ENCODE assay signal across 8 cellular contexts in the genomic region with DNA sequence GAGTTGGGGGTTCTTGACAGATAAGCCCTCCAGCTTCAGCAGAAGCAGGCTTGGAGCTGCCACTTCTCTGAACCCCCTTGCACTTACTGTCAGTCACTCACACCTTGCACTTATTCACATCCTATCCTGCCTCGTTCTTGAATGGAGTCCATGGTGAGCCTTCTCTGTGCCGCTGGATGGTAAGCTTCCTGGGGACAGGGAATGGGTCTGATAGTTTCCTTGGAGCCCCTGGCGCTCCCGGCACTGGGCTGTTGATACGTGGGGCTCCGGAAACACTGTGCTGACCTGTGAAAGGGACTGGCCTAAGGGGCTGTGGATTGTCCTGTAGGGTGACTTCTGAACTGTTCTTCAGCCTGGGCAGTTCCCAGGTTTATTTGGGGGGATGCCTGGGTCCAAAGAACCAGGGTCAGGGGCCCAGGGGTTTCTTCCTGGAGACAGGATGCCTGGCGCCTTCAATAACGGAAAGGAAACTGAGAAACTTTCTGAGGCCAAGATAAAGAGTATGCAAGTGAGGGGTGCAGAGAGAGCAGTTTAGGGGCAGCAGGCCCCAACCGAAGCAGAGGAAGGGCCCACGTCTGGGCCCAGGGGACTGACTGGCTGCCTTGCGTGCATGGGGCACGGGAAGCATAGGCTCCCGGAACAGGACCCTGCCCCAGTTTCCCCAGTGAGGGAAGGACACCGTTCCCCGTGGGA. TPM values are rescaled to one million over a fixed set of nuclear protein-coding genes. Genes with fewer than 3 reads are reported as not detected.
DNase-seq lines count a peak whose midpoint lies in the region; ATAC-seq and TF ChIP-seq lines count a peak whose summit lies in the region.

No MANE protein-coding gene starts in this region.

- peak overlapping the region; percentile 94 for H3K4me3 ChIP-seq in PC-9
- H3K4me3 ChIP-seq in neuronal stem cell (ENCODE audit: low read length in 2 of 2): peak overlapping the region; percentile 80 to 86

- H3K27ac ChIP-seq in PC-9 (peak overlapping the region; percentile 99), neuronal stem cell (replicated peaks; ENCODE audit: low read length) (peak overlapping the region; percentile 12)

- no peaks in the 10 kb centered on the region for H4K20me1 ChIP-seq in PC-9 (ENCODE audit: insufficient read depth)

- H3K36me3 Mint-ChIP-seq in HFFc6 (ENCODE audit: low read depth): peaks cover 26% of the 10 kb centered on the region
- peaks cover 7% of the 10 kb centered on the region for H3K36me3 Mint-ChIP-seq in effector memory CD8-positive, alpha-beta T cell (ENCODE audit: insufficient read depth)

- peak overlapping the region; percentile 81 for H2AFZ ChIP-seq in PC-9
- H2AFZ ChIP-seq in neuronal stem cell (ENCODE audit: low read length): peak overlapping the region; percentile 89

- H3K36me3 ChIP-seq in PC-9 (ENCODE audit: low read depth) (peaks cover 8% of the 10 kb centered on the region; the same call in 1 of the 2 replicates), neuronal stem cell (replicated peaks in 1 of 2; ENCODE audit: control insufficient read depth in 2 of 2, insufficient read depth in 2 of 2, low read length in 2 of 2) (peaks cover 4 to 37% of the 10 kb centered on the region in 2 donors)

- peak overlapping the region; percentile 95 for H2BK15ac ChIP-seq in neuronal stem cell (ENCODE audit: low read length)

- peaks cover 16% of the 10 kb centered on the region for H3K79me1 ChIP-seq in neuronal stem cell (ENCODE audit: low read depth, low read length)

- peaks cover 71% of the 10 kb centered on the region for H3K4me1 ChIP-seq in PC-9 (replicated peaks; ENCODE audit: insufficient read depth)
- H3K4me1 ChIP-seq in neuronal stem cell (ENCODE audit: control insufficient read depth in 2 of 2, insufficient read depth in 1 of 2, low read depth in 1 of 2, low read length in 2 of 2): peaks cover 12 to 18% of the 10 kb centered on the region in 2 donors

- no peak for TF ChIP-seq CTCF in HFFc6 (IDR thresholded peaks at IDR 0.05)
- no peak for TF ChIP-seq CTCF in PC-9 (conservative IDR thresholded peaks at IDR 0.05)

- TSS peak; percentile 51 for BruUV-seq in PC-9 (replicated peaks; lab: Mats Ljungman, UMichigan)

- peak overlapping the region; percentile 72 for H3K14ac ChIP-seq in neuronal stem cell (ENCODE audit: low read length)

- POLR2A ChIA-PET in PC-9 (lab: Charles Lee; ENCODE audit: unreplicated experiment): interaction anchor here (0.5 to 0.6 kb wide), 2 partner anchors 15 to 44 kb away, joined by 5 to 7 read pairs; no protein-coding TSS in a partner anchor

- peak overlapping the region; percentile 98 for H3K18ac ChIP-seq in neuronal stem cell (ENCODE audit: low read length)

- no peak overlapping the region for H4K91ac ChIP-seq in neuronal stem cell (ENCODE audit: low read depth, low read length, poor library complexity)

- no peak overlapping the region for H4K8ac ChIP-seq in neuronal stem cell (ENCODE audit: low read depth, low read length)

- peak overlapping the region; percentile 48 for H2AK5ac ChIP-seq in neuronal stem cell (ENCODE audit: low read depth, low read length)

- no peak overlapping the region for H2BK12ac ChIP-seq in neuronal stem cell (ENCODE audit: low read length)

- peak; percentile 41 for ATAC-seq in GM18511 (IDR thresholded peaks at IDR 0.05; ENCODE audit: unreplicated experiment)
- peak; percentile 25 for ATAC-seq in effector memory CD8-positive, alpha-beta T cell (replicated peaks)

- peak overlapping the region; percentile 91 for H3K4me3 Mint-ChIP-seq in HFFc6
- H3K4me3 Mint-ChIP-seq in effector memory CD8-positive, alpha-beta T cell: peak overlapping the region; percentile 90 to 93

- DNase-seq in HFFc6 (no peak), PC-9 (no peak), neuronal stem cell (ENCODE audit: low spot score) (no peak), NCI-H1092 (lab: John Stamatoyannopoulos, UW) (no peak), HUDEP-2 (lab: John Stamatoyannopoulos, UW; ENCODE audit: unreplicated experiment in 76 of 76) (no peak), HCEC 1CT (no peak)
- DNase-seq in effector memory CD8-positive, alpha-beta T cell: no peak

- H3K9me3 Mint-ChIP-seq in HFFc6: no peaks in the 10 kb centered on the region
- H3K9me3 Mint-ChIP-seq in effector memory CD8-positive, alpha-beta T cell: no peaks in the 10 kb centered on the region

- H3K9ac ChIP-seq in neuronal stem cell (ENCODE audit: low read depth, low read length, poor library complexity): peak overlapping the region; percentile 97

- peak overlapping the region; percentile 21 for H2BK120ac ChIP-seq in neuronal stem cell (ENCODE audit: low read depth, low read length)

- H3K9me3 ChIP-seq in PC-9 (ENCODE audit: insufficient read depth, low read depth): no peaks in the 10 kb centered on the region
- peaks cover 0 to 2% of the 10 kb centered on the region in 2 donors for H3K9me3 ChIP-seq in neuronal stem cell (replicated peaks in 1 of 2; ENCODE audit: control insufficient read depth in 2 of 2, insufficient read depth in 1 of 2, low read depth in 1 of 2, low read length in 2 of 2)

- H3K27me3 Mint-ChIP-seq in HFFc6 (ENCODE audit: insufficient read depth): peaks cover 2% of the 10 kb centered on the region; the same call in 1 of the 2 replicates
- no peaks in the 10 kb centered on the region for H3K27me3 Mint-ChIP-seq in effector memory CD8-positive, alpha-beta T cell

- H3K4me1 Mint-ChIP-seq in HFFc6 (ENCODE audit: low read depth): peaks cover 73% of the 10 kb centered on the region
- peaks cover 23 to 28% of the 10 kb centered on the region in 2 donors for H3K4me1 Mint-ChIP-seq in effector memory CD8-positive, alpha-beta T cell (ENCODE audit: low read depth in 2 of 2)

- no CpG with 5 or more reads among the region's 15 CpGs for WGBS in neuronal stem cell (ENCODE audit: extremely low coverage in 2 of 2, insufficient read length in 2 of 2, insufficient replicate concordance in 1 of 2), 2 donors

- peak overlapping the region; percentile 97 for H3K27ac Mint-ChIP-seq in HFFc6
- H3K27ac Mint-ChIP-seq in effector memory CD8-positive, alpha-beta T cell: peak overlapping the region; percentile 89 to 94

- H3K9me2 ChIP-seq in PC-9 (ENCODE audit: insufficient read depth): no peaks in the 10 kb centered on the region

- intact Hi-C loops in PC-9 (cut with micrococcal nuclease; ENCODE audit: unreplicated experiment): loop anchor here (1.0 kb wide), 2 partner anchors 14 to 49 kb away; no protein-coding TSS in a partner anchor

- peak overlapping the region; percentile 56 for H2BK5ac ChIP-seq in neuronal stem cell (ENCODE audit: low read length)

- H3K23ac ChIP-seq in neuronal stem cell (ENCODE audit: low read depth, low read length, poor library complexity): peak overlapping the region; percentile 52

- H3K27me3 ChIP-seq in PC-9 (ENCODE audit: insufficient read depth, low read depth) (no peaks in the 10 kb centered on the region), neuronal stem cell (ENCODE audit: control insufficient read depth in 3 of 3, insufficient read depth in 3 of 3, low read depth in 1 of 3, low read length in 3 of 3) (no peaks in the 10 kb centered on the region)

- CTCF ChIA-PET in PC-9 (lab: Charles Lee): interaction anchor here (1.2 kb wide), 1 partner anchor 14 kb away, joined by 4 read pairs; no protein-coding TSS in a partner anchor

- H3K4ac ChIP-seq in neuronal stem cell (ENCODE audit: low read length): no peak overlapping the region

- peaks cover 88% of the 10 kb centered on the region for H3K79me2 ChIP-seq in PC-9 (ENCODE audit: low read depth)

- H3F3A ChIP-seq in PC-9 (ENCODE audit: insufficient read depth, low read depth): peaks cover 31% of the 10 kb centered on the region

- H3K4me2 ChIP-seq in PC-9 (peak overlapping the region; percentile 97), neuronal stem cell (ENCODE audit: insufficient read depth, low read length, poor library complexity, severe bottlenecking) (peak overlapping the region; percentile 79)

RNA-seq across cellular contexts. Expression of a gene that starts 0.7 kb away (rescaled TPM):
- 10 to 100 TPM; 25.9 to 34.6 (median 30.0) TPM for total RNA-seq in HFFc6 (2021; fragmentation: NEBNext Ultra II Directional; extraction: Animal tissue kit (Norgen Biotek cat#: 25700))
- total RNA-seq in PC-9 (2021): 44.1 and 46.2 TPM in 2 replicates
- polyA plus RNA-seq in neuronal stem cell (2013, experiment 1 of 2): 12.7 TPM
- polyA plus RNA-seq in neuronal stem cell (2013, experiment 2 of 2): 11.2 TPM

RNA-seq across cellular contexts. Expression of a gene that starts 50.9 kb away (rescaled TPM):
- 10 to 100 TPM; 19.0 to 26.6 (median 24.3) TPM for total RNA-seq in HFFc6 (2021; fragmentation: NEBNext Ultra II Directional; extraction: Animal tissue kit (Norgen Biotek cat#: 25700))
- 23.8 and 27.2 TPM in 2 replicates for total RNA-seq in PC-9 (2021)
- 21.3 TPM for polyA plus RNA-seq in neuronal stem cell (2013, experiment 1 of 2)
- polyA plus RNA-seq in neuronal stem cell (2013, experiment 2 of 2): 21.8 TPM
